Comparison of ENCODE assay signal across 17 cellular contexts in genomic region chr16:66489818-66490217, GRCh38.
DNase-seq lines count a peak whose midpoint lies in the region; ATAC-seq and TF ChIP-seq lines count a peak whose summit lies in the region.
"Had no signal": no experiment of that assay in that cellular context is flagged by ENCODE, and none has a peak within 500 bp of the region (broad histone marks: within the 10 kb centered on the region; RNA-seq: fewer than 3 reads in every experiment).

No MANE protein-coding gene starts in this region.

- H3K36me3 ChIP-seq in ovary: no peaks in the 10 kb centered on the region

- TF ChIP-seq EP300 in ovary (IDR thresholded peaks at IDR 0.05): no peak

- intact Hi-C loops in natural killer cell (cut with micrococcal nuclease) (no loop called here), ovary (cut with DNase I) (loop anchor here (5.0 to 10.0 kb wide), 5 partner anchors 65 to 128 kb away; partner anchors contain the start of genes CKLF (in 1 of the 4), CMTM3 (in 1 of the 4) and TK2 (in 1 of the 4))

- TF ChIP-seq CTCF in natural killer cell (IDR thresholded peaks at IDR 0.05): no peak
- no peak for TF ChIP-seq CTCF in chondrocyte (IDR thresholded peaks at IDR 0.05)
- no peak for TF ChIP-seq CTCF in ovary (IDR thresholded peaks at IDR 0.05)

- peak overlapping the region in 1 of 2 donors; percentile 70 for H3K27ac Mint-ChIP-seq in natural killer cell
- no peak overlapping the region for H3K27ac Mint-ChIP-seq in natural killer cell treated with Interleukin-12 subunit alpha and Interleukin-12 subunit beta and Interleukin-15 and Interleukin-18, amount 100 ng/mL, for 72 hours
- H3K27ac Mint-ChIP-seq in chondrocyte (ENCODE audit: unreplicated experiment): no peak overlapping the region

- H3K9me3 ChIP-seq in ovary: no peaks in the 10 kb centered on the region

- WGBS in ovary, 3 donors: 81 to 92% (median 90%) methylated on average over 5 of the region's 5 CpGs

- H3K9me3 Mint-ChIP-seq in natural killer cell (no peaks in the 10 kb centered on the region), chondrocyte (ENCODE audit: low read depth) (peaks cover 5% of the 10 kb centered on the region)
- no peaks in the 10 kb centered on the region for H3K9me3 Mint-ChIP-seq in natural killer cell treated with Interleukin-12 subunit alpha and Interleukin-12 subunit beta and Interleukin-15 and Interleukin-18, amount 100 ng/mL, for 72 hours

- H3K4me3 Mint-ChIP-seq in natural killer cell: peak overlapping the region; percentile 21
- no peak overlapping the region for H3K4me3 Mint-ChIP-seq in natural killer cell treated with Interleukin-12 subunit alpha and Interleukin-12 subunit beta and Interleukin-15 and Interleukin-18, amount 100 ng/mL, for 72 hours
- H3K4me3 Mint-ChIP-seq in chondrocyte (ENCODE audit: unreplicated experiment): no peak overlapping the region

- no peak for DNase-seq in natural killer cell
- no peak for DNase-seq in natural killer cell treated with Interleukin-12 subunit alpha and Interleukin-12 subunit beta and Interleukin-15 and Interleukin-18, amount 100 ng/mL, for 72 hours (ENCODE audit: low spot score)
- DNase-seq in chondrocyte (ENCODE audit: low spot score): peak; percentile 33
- peak in 3 of 5 donors; percentile 11 to 23 (median 11) for DNase-seq in ovary
- DNase-seq in 8988T: no peak
- DNase-seq: AML-193, DMS79 treated with DMSO at 0.1 percent for 48 hours, NCI-H187, NCI-H2107, NCI-H510A, NCI-H748 treated with DMSO at 0.1 percent for 48 hours, OCI-M1, SHP77 had no signal

- H3K4me1 ChIP-seq in ovary (ENCODE audit: insufficient read depth): no peaks in the 10 kb centered on the region

- TF ChIP-seq POLR2A in ovary (IDR thresholded peaks at IDR 0.05): no peak

- no peak overlapping the region for H3K27ac ChIP-seq in ovary
- H3K27ac ChIP-seq: C4-2B had no signal

- ATAC-seq in natural killer cell (no peak), GM19324 (IDR thresholded peaks at IDR 0.05; ENCODE audit: low FRiP score, unreplicated experiment) (no peak), HG02642 (IDR thresholded peaks at IDR 0.05; ENCODE audit: poor library complexity, unreplicated experiment) (no peak)
- ATAC-seq in natural killer cell treated with Interleukin-12 subunit alpha and Interleukin-12 subunit beta and Interleukin-15 and Interleukin-18, amount 100 ng/mL, for 72 hours: no peak

- H3K4me3 ChIP-seq in ovary: no peak overlapping the region
- H3K4me3 ChIP-seq: K562 had no signal

- H3K27me3 Mint-ChIP-seq in natural killer cell (ENCODE audit: low read depth in 2 of 2) (no peaks in the 10 kb centered on the region), chondrocyte (ENCODE audit: low read depth) (no peaks in the 10 kb centered on the region)
- no peaks in the 10 kb centered on the region for H3K27me3 Mint-ChIP-seq in natural killer cell treated with Interleukin-12 subunit alpha and Interleukin-12 subunit beta and Interleukin-15 and Interleukin-18, amount 100 ng/mL, for 72 hours

- H3K36me3 Mint-ChIP-seq in natural killer cell (no peaks in the 10 kb centered on the region), chondrocyte (ENCODE audit: low read depth) (no peaks in the 10 kb centered on the region)
- no peaks in the 10 kb centered on the region for H3K36me3 Mint-ChIP-seq in natural killer cell treated with Interleukin-12 subunit alpha and Interleukin-12 subunit beta and Interleukin-15 and Interleukin-18, amount 100 ng/mL, for 72 hours

- H3K27me3 ChIP-seq in ovary: no peaks in the 10 kb centered on the region

- H3K4me1 Mint-ChIP-seq in natural killer cell (no peaks in the 10 kb centered on the region), chondrocyte (ENCODE audit: low read depth) (peaks cover 37% of the 10 kb centered on the region)
- no peaks in the 10 kb centered on the region for H3K4me1 Mint-ChIP-seq in natural killer cell treated with Interleukin-12 subunit alpha and Interleukin-12 subunit beta and Interleukin-15 and Interleukin-18, amount 100 ng/mL, for 72 hours (ENCODE audit: low read depth in 2 of 2)

Comparison
In these comparisons a context has a peak if more than half of its experiments do, and no peak if none do; other contexts are left out.
1. DNase-seq: peak in chondrocyte (single experiment) and ovary (3 of 5); none in natural killer cell (single experiment), natural killer cell treated with Interleukin-12 subunit alpha and Interleukin-12 subunit beta and Interleukin-15 and Interleukin-18, amount 100 ng/mL, for 72 hours (single experiment) and 8988T (single experiment).